8 cellular contexts compared by ENCODE assay signal in genomic region chr2:223943561-223944008, GRCh38. TPM values are rescaled to one million over a fixed set of nuclear protein-coding genes. Genes with fewer than 3 reads are reported as not detected.
A peak's percentile ranks its signal among the peaks of the same experiment; 100 is the strongest.
DNase-seq lines count a peak whose midpoint lies in the region; ATAC-seq, FAIRE-seq and TF ChIP-seq lines count a peak whose summit lies in the region.

No MANE protein-coding gene starts in this region.

- H3K14ac ChIP-seq in H9 (ENCODE audit: insufficient read depth, low read length): no peak overlapping the region

- peak overlapping the region; percentile 84 for H3K4me2 ChIP-seq in A549
- peak overlapping the region; percentile 60 for H3K4me2 ChIP-seq in H9 (ENCODE audit: insufficient read depth, insufficient read length, low read length)
- H3K4me2 ChIP-seq in smooth muscle cell: peak overlapping the region; percentile 97

- H3K4me1 Mint-ChIP-seq in H9: peaks cover 40 to 44% of the 10 kb centered on the region in 2 experiments

- H3K27ac ChIP-seq in A549: peak overlapping the region; percentile 93 to 99
- H3K27ac ChIP-seq in H9 (ENCODE audit: insufficient read length, low read depth, low read length): no peak overlapping the region
- peak overlapping the region; percentile 83 for H3K27ac ChIP-seq in smooth muscle cell (ENCODE audit: low read depth)

- DNase-seq in A549 (ENCODE audit: low read depth in 1 of 2, low spot score in 1 of 2) (peak; percentile 46 to 52), H9 (no peak), smooth muscle cell (lab: John Stamatoyannopoulos, UW; ENCODE audit: unreplicated experiment) (no peak), iPS-NIHi7 (ENCODE audit: extremely low spot score) (no peak), NCI-H446 (lab: John Stamatoyannopoulos, UW) (no peak)
- no peak for DNase-seq in activated naive CD4-positive, alpha-beta T cell treated with anti-CD3 and anti-CD28 coated beads, Interleukin-2, amount 50 U/mL, for 72 hours (ENCODE audit: low spot score in 2 of 2)

- TF ChIP-seq POLR2A in A549 (IDR thresholded peaks at IDR 0.05; ENCODE audit: low read length): no peak

- H3K79me2 ChIP-seq in H9 (ENCODE audit: insufficient read depth, low read length) (peaks cover 25% of the 10 kb centered on the region; the same call in 1 of the 2 replicates), smooth muscle cell (ENCODE audit: low read depth) (peaks cover 54% of the 10 kb centered on the region)

- peaks cover 2% of the 10 kb centered on the region for H3K23me2 ChIP-seq in H9 (ENCODE audit: insufficient read length, low read depth, low read length, poor library complexity, severe bottlenecking)

- no peak overlapping the region for H2BK12ac ChIP-seq in H9 (ENCODE audit: insufficient read length, low read depth, low read length)

- CTCF ChIA-PET in A549 (lab: Yijun Ruan, JAX): interaction anchor here (0.5 to 0.9 kb wide), 4 partner anchors 12 to 1036 kb away, joined by 3 to 4 read pairs (median 3); no protein-coding TSS in a partner anchor

- no peak for FAIRE-seq in A549 (lab: Jason Lieb, UNC)

- no peak overlapping the region for H2BK20ac ChIP-seq in H9 (ENCODE audit: low read depth, low read length, poor library complexity, severe bottlenecking)

- H4K20me1 ChIP-seq in H9 (ENCODE audit: control insufficient read depth, insufficient read depth, insufficient read length) (no peaks in the 10 kb centered on the region), smooth muscle cell (ENCODE audit: low read depth) (peaks cover 41% of the 10 kb centered on the region)

- TF ChIP-seq CTCF in A549 (IDR thresholded peaks at IDR 0.05) (no peak), H9 (conservative IDR thresholded peaks at IDR 0.05) (no peak), smooth muscle cell (IDR thresholded peaks at IDR 0.05; ENCODE audit: borderline replicate concordance, insufficient read depth, poor library complexity, severe bottlenecking) (no peak)

- H2BK120ac ChIP-seq in H9 (ENCODE audit: low read depth, low read length, poor library complexity, severe bottlenecking): no peak overlapping the region

- no peak overlapping the region for H4K91ac ChIP-seq in H9 (ENCODE audit: insufficient read length, low read depth, low read length)

- H3K18ac ChIP-seq in H9 (ENCODE audit: insufficient read length, low read depth, low read length): no peak overlapping the region

- no peak overlapping the region for H3K56ac ChIP-seq in H9 (ENCODE audit: insufficient read length, low read depth, low read length)

- H2AFZ ChIP-seq in H9 (ENCODE audit: low read length) (no peak overlapping the region), smooth muscle cell (ENCODE audit: low read depth) (no peak overlapping the region)

- H3K9me3 ChIP-seq in A549 (no peaks in the 10 kb centered on the region), H9 (ENCODE audit: control insufficient read depth, low read depth, low read length) (no peaks in the 10 kb centered on the region), smooth muscle cell (replicated peaks; ENCODE audit: low read depth) (no peaks in the 10 kb centered on the region)

- H3K27ac Mint-ChIP-seq in H9: no peak overlapping the region
- peak overlapping the region; percentile 93 to 94 for H3K27ac Mint-ChIP-seq in activated naive CD4-positive, alpha-beta T cell treated with anti-CD3 and anti-CD28 coated beads, Interleukin-2, amount 50 U/mL, for 72 hours

- no peaks in the 10 kb centered on the region for H3K27me3 ChIP-seq in H9 (ENCODE audit: insufficient read depth, low read length)
- no peaks in the 10 kb centered on the region for H3K27me3 ChIP-seq in smooth muscle cell (ENCODE audit: low read depth)

- no peak overlapping the region for H3T11ph ChIP-seq in H9 (ENCODE audit: low read length)

- H2BK15ac ChIP-seq in H9 (ENCODE audit: low read depth, low read length): no peak overlapping the region

- peaks cover 2% of the 10 kb centered on the region for H3K27me3 Mint-ChIP-seq in H9 (ENCODE audit: low read depth)

- H3K4me3 ChIP-seq in A549 (peak overlapping the region; percentile 72), iPS-11a (ENCODE audit: low read depth, low read length) (peak overlapping the region; percentile 83), smooth muscle cell (peak overlapping the region; percentile 84)

- H3K9ac ChIP-seq in H9 (ENCODE audit: extremely low read depth, insufficient read length, low read length): peak overlapping the region; percentile 21
- H3K9ac ChIP-seq in smooth muscle cell (ENCODE audit: low read depth): no peak overlapping the region

- POLR2A ChIA-PET in A549 (lab: Yijun Ruan, JAX): interaction anchor here (1.1 kb wide), 1 partner anchor 82 kb away, joined by 7 read pairs; no protein-coding TSS in a partner anchor

- no peak overlapping the region for H3K23ac ChIP-seq in H9 (ENCODE audit: insufficient read length, low read depth, low read length)

- no peak for TF ChIP-seq RAD21 in A549 (conservative IDR thresholded peaks at IDR 0.05 in 1 of 2, IDR thresholded peaks at IDR 0.05 in 1 of 2)

- H2BK5ac ChIP-seq in H9 (ENCODE audit: insufficient read length, low read length): no peak overlapping the region

- no peak overlapping the region for H4K5ac ChIP-seq in H9 (ENCODE audit: insufficient read length, low read depth, low read length)

- H3K4ac ChIP-seq in H9 (ENCODE audit: low read depth, low read length): no peak overlapping the region

- peaks cover 3% of the 10 kb centered on the region for H3F3A ChIP-seq in smooth muscle cell (ENCODE audit: low read depth)

- WGBS in A549 (ENCODE audit: missing lambda C conversion rate): 4% methylated on average over 7 of the region's 7 CpGs
- WGBS in H9 (ENCODE audit: extremely low coverage, insufficient read length, low lambda C conversion rate): no CpG with 5 or more reads among the region's 7 CpGs
- WGBS in smooth muscle cell (ENCODE audit: low lambda C conversion rate): 12% methylated on average over 7 of the region's 7 CpGs

- H3K36me3 Mint-ChIP-seq in H9 (ENCODE audit: insufficient read depth in 1 of 3, low read depth in 3 of 3): peaks cover 11 to 16% (median 13%) of the 10 kb centered on the region in 3 experiments
- peaks cover 24 to 41% of the 10 kb centered on the region in 2 donors for H3K36me3 Mint-ChIP-seq in activated naive CD4-positive, alpha-beta T cell treated with anti-CD3 and anti-CD28 coated beads, Interleukin-2, amount 50 U/mL, for 72 hours

- H2AK5ac ChIP-seq in H9 (ENCODE audit: insufficient read length, low read length): no peak overlapping the region

- peaks cover 10% of the 10 kb centered on the region for H3K79me1 ChIP-seq in H9 (ENCODE audit: insufficient read depth, low read depth, low read length, poor library complexity, severe bottlenecking)

- no peaks in the 10 kb centered on the region for H3K36me3 ChIP-seq in smooth muscle cell (ENCODE audit: low read depth)

- peak overlapping the region; percentile 97 to 99 for H3K4me3 Mint-ChIP-seq in H9

- no peaks in the 10 kb centered on the region; a peak in 1 of 5 replicates for H3K9me3 Mint-ChIP-seq in H9
- H3K9me3 Mint-ChIP-seq in activated naive CD4-positive, alpha-beta T cell treated with anti-CD3 and anti-CD28 coated beads, Interleukin-2, amount 50 U/mL, for 72 hours: peaks cover 5 to 13% of the 10 kb centered on the region in 2 donors

- no peak for TF ChIP-seq EP300 in A549 (IDR thresholded peaks at IDR 0.05)

- H3K4me1 ChIP-seq in A549 (peaks cover 29% of the 10 kb centered on the region), H9 (ENCODE audit: insufficient read depth, low read length) (peaks cover 14% of the 10 kb centered on the region), smooth muscle cell (ENCODE audit: low read depth) (peaks cover 14% of the 10 kb centered on the region)

- ATAC-seq in A549 (peak; percentile 35 to 50; a peak in 3 of 6 replicates), GM19452 (IDR thresholded peaks at IDR 0.05; ENCODE audit: unreplicated experiment) (no peak)
- ATAC-seq in activated naive CD4-positive, alpha-beta T cell treated with anti-CD3 and anti-CD28 coated beads, Interleukin-2, amount 50 U/mL, for 72 hours: no peak

- H4K8ac ChIP-seq in H9 (replicated peaks; ENCODE audit: insufficient read length, low read depth, low read length): no peak overlapping the region

TF ChIP-seq in A549, 52 proteins besides CTCF, POLR2A, EP300 and RAD21:
- TF ChIP-seq ATOH8 (CRISPR knock-in tag; IDR thresholded peaks at IDR 0.05; ENCODE audit: low read depth) (no peak), GATA3 (IDR thresholded peaks at IDR 0.05; ENCODE audit: borderline replicate concordance) (no peak), PHF8 (IDR thresholded peaks at IDR 0.05; ENCODE audit: borderline replicate concordance, low read depth) (no peak), HDAC2 (IDR thresholded peaks at IDR 0.05) (no peak), POLR2AphosphoS2 (conservative IDR thresholded peaks at IDR 0.05; ENCODE audit: low read length) (no peak)

RNA-seq across cellular contexts. Expression of gene WDFY1, which starts 1.6 kb away (rescaled TPM):
- polyA plus RNA-seq in A549 (2011; rRNA removed) (61.5 and 70.8 TPM in 2 replicates), A549 (2017; fragmentation: RNase III; extraction: RNeasy Plus Mini Kit Qiagen cat#74134 plus additional on column Dnase treatment) (36.6 to 38.9 TPM (median 38.7 TPM) in 3 replicates), smooth muscle cell (31.6 and 33.1 TPM in 2 replicates)
- polyA plus RNA-seq in A549 (2012; cell fraction: cytosol; rRNA removed): 26.9 and 40.2 TPM in 2 replicates
- 57.9 and 73.6 TPM in 2 replicates for polyA plus RNA-seq in A549 (2012; cell fraction: nucleus; rRNA removed)
- polyA minus RNA-seq in A549 (2011; rRNA and poly(A)+ RNA removed): 186 and 190 TPM in 2 replicates
- total RNA-seq in H9 (2021) (54.1 and 55.7 TPM in 2 replicates), smooth muscle cell (58.6 and 68.3 TPM in 2 replicates)
- 10 to 100 TPM; 22.5 to 49.2 TPM for total RNA-seq in activated naive CD4-positive, alpha-beta T cell treated with anti-CD3 and anti-CD28 coated beads, Interleukin-2, amount 50 U/mL, for 72 hours

RNA-seq across cellular contexts. Expression of gene MRPL44, which starts 13.7 kb away (rescaled TPM):
- polyA plus RNA-seq in A549 (2011; rRNA removed) (37.8 and 39.2 TPM in 2 replicates), A549 (2017; fragmentation: RNase III; extraction: RNeasy Plus Mini Kit Qiagen cat#74134 plus additional on column Dnase treatment) (39.0 to 40.7 TPM (median 40.0 TPM) in 3 replicates), smooth muscle cell (23.5 and 25.4 TPM in 2 replicates)
- polyA plus RNA-seq in A549 (2012; cell fraction: cytosol; rRNA removed): 20.5 and 23.7 TPM in 2 replicates
- 11.1 and 19.5 TPM in 2 replicates for polyA plus RNA-seq in A549 (2012; cell fraction: nucleus; rRNA removed)
- polyA minus RNA-seq in A549 (2011; rRNA and poly(A)+ RNA removed): 8.9 and 10.0 TPM in 2 replicates
- total RNA-seq in H9 (2021) (46.1 and 47.8 TPM in 2 replicates), smooth muscle cell (23.2 and 34.5 TPM in 2 replicates)
- 10 to 100 TPM; 39.5 to 52.2 TPM for total RNA-seq in activated naive CD4-positive, alpha-beta T cell treated with anti-CD3 and anti-CD28 coated beads, Interleukin-2, amount 50 U/mL, for 72 hours

Comparison
In these comparisons a context has a peak if more than half of its experiments do, and no peak if none do; other contexts are left out.
1. ATAC-seq: peak in A549 (2 of 2); none in activated naive CD4-positive, alpha-beta T cell treated with anti-CD3 and anti-CD28 coated beads, Interleukin-2, amount 50 U/mL, for 72 hours (0 of 2) and GM19452 (single experiment).
2. DNase-seq: peak in A549 (2 of 2); none in H9 (single experiment), activated naive CD4-positive, alpha-beta T cell treated with anti-CD3 and anti-CD28 coated beads, Interleukin-2, amount 50 U/mL, for 72 hours (0 of 2), smooth muscle cell (single experiment), iPS-NIHi7 (single experiment) and NCI-H446 (0 of 2).
3. H3K27ac Mint-ChIP-seq: peak in activated naive CD4-positive, alpha-beta T cell treated with anti-CD3 and anti-CD28 coated beads, Interleukin-2, amount 50 U/mL, for 72 hours (2 of 2); none in H9 (0 of 3).
4. Peak in every context shown above with its lines, with median percentiles within 50 percentile points of each other: H3K4me2 ChIP-seq and H3K4me3 ChIP-seq.